ENCODE assay signal across 23 cellular contexts in the genomic region with DNA sequence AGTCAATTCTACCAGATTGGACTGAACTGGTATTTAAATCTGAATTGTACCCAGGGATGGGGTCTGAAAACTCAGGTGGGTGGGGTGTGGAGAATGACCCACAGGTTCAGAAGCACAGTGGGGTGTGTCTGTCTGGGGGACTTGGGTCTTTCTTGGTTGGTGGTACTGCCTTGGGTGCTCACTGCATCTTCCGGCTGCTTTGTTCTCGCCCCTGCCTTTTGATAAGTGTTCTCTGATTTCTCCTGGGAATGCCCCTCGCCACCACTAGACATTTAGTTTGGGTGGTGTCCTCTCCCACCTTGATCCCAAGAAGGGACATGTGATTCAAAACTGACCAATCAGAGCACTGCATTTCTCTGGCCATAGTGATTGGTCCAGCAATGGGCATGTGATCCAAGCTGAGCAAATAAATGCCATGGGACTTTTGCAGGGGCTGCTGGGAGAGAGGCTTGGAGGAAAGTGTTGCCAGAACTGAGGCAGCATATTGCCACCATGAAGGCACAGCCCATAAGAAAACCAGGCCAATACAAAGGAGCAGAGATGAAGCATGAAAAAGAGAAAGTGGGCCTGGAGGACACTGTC.
DNase-seq lines count a peak whose midpoint lies in the region; ATAC-seq, FAIRE-seq and TF ChIP-seq lines count a peak whose summit lies in the region.
"Had no signal": no experiment of that assay in that cellular context is flagged by ENCODE, and none has a peak within 500 bp of the region (broad histone marks: within the 10 kb centered on the region; RNA-seq: fewer than 3 reads in every experiment).

No MANE protein-coding gene starts in this region.

- peaks cover 6% of the 10 kb centered on the region for H3K9me3 Mint-ChIP-seq in nephron progenitor cell

- no TSS peak for BruUV-seq in K562 (replicated peaks; lab: Mats Ljungman, UMichigan)

- H3K9me3 ChIP-seq in A549 (no peaks in the 10 kb centered on the region), K562 (replicated peaks; ENCODE audit: control insufficient read depth, insufficient read depth, low read depth, low read length) (no peaks in the 10 kb centered on the region), SK-N-SH (no peaks in the 10 kb centered on the region)
- H3K9me3 ChIP-seq: HAP-1 had no signal

- FAIRE-seq in A549 (lab: Jason Lieb, UNC), result no peak
- peak; percentile 55 for FAIRE-seq in K562 (lab: Jason Lieb, UNC)
- FAIRE-seq: A204.1 had no signal

- H2AFZ ChIP-seq in K562 (ENCODE audit: low read depth, low read length), result no peak overlapping the region
- H2AFZ ChIP-seq in SK-N-SH (ENCODE audit: low read depth), result no peak overlapping the region
- H2AFZ ChIP-seq: GM23338, PC-9 had no signal

- H3K9me1 ChIP-seq in K562 (ENCODE audit: control insufficient read depth, insufficient read depth, low read length), result no peaks in the 10 kb centered on the region

- TF ChIP-seq RAD21 in A549 (conservative IDR thresholded peaks at IDR 0.05 in 1 of 2, IDR thresholded peaks at IDR 0.05 in 1 of 2), result no peak
- TF ChIP-seq RAD21 in Ishikawa (IDR thresholded peaks at IDR 0.05; ENCODE audit: low read depth), result no peak
- TF ChIP-seq RAD21 in K562 (CRISPR knock-in tag; conservative IDR thresholded peaks at IDR 0.05 in 1 of 2, IDR thresholded peaks at IDR 0.05 in 1 of 2), result no peak
- TF ChIP-seq RAD21 in SK-N-SH (IDR thresholded peaks at IDR 0.05; ENCODE audit: low read length), result no peak

- H3K4me2 ChIP-seq in A549, result no peak overlapping the region
- H3K4me2 ChIP-seq in K562 (ENCODE audit: insufficient read depth, low read length), result no peak overlapping the region
- no peak overlapping the region for H3K4me2 ChIP-seq in SK-N-SH
- H3K4me2 ChIP-seq: GM23338, PC-9 had no signal

- H3K27me3 Mint-ChIP-seq in nephron progenitor cell (ENCODE audit: low read depth, poor library complexity), result peaks cover 8% of the 10 kb centered on the region

- H3K27ac ChIP-seq in A549 (no peak overlapping the region), K562 (ENCODE audit: extremely low read depth, low read depth, low read length) (no peak overlapping the region), SK-N-SH (ENCODE audit: low read depth in 2 of 2, low read length in 1 of 2) (no peak overlapping the region)
- H3K27ac ChIP-seq: HL-60, PC-9 had no signal

- peaks cover 28% of the 10 kb centered on the region for H3K4me1 Mint-ChIP-seq in nephron progenitor cell
- H3K4me1 Mint-ChIP-seq: CD4-positive, alpha-beta memory T cell had no signal

- intact Hi-C loops in K562 (cut with micrococcal nuclease), result no loop called here

- TF ChIP-seq EP300 in A549 (IDR thresholded peaks at IDR 0.05) (no peak), Ishikawa (IDR thresholded peaks at IDR 0.05; ENCODE audit: borderline replicate concordance) (no peak), K562 (IDR thresholded peaks at IDR 0.05; ENCODE audit: low read length) (no peak), SK-N-SH (IDR thresholded peaks at IDR 0.05; ENCODE audit: borderline replicate concordance in 1 of 2, low read depth in 1 of 2, low read length in 1 of 2) (no peak)

- H3K9me2 ChIP-seq in SK-N-SH, result no peaks in the 10 kb centered on the region

- TF ChIP-seq CTCF in A549 (IDR thresholded peaks at IDR 0.05), result no peak
- no peak for TF ChIP-seq CTCF in K562 (IDR thresholded peaks at IDR 0.05 in 2 of 3, conservative IDR thresholded peaks at IDR 0.05 in 1 of 3; ENCODE audit: insufficient read depth in 2 of 3, low read depth in 1 of 3, low read length in 3 of 3)
- TF ChIP-seq CTCF in nephron progenitor cell (IDR thresholded peaks at IDR 0.05), result no peak
- no peak for TF ChIP-seq CTCF in SK-N-SH (IDR thresholded peaks at IDR 0.05)

- H3K4me3 ChIP-seq in A549, result no peak overlapping the region
- H3K4me3 ChIP-seq in K562, result no peak overlapping the region
- H3K4me3 ChIP-seq in SK-N-SH (ENCODE audit: low read depth in 2 of 2, low read length in 1 of 2), result no peak overlapping the region
- H3K4me3 ChIP-seq: GM23338, HAP-1, PC-9 had no signal

- no peaks in the 10 kb centered on the region for H3K4me1 ChIP-seq in A549
- H3K4me1 ChIP-seq in K562 (replicated peaks in 1 of 2; ENCODE audit: control insufficient read depth in 2 of 2, insufficient read depth in 2 of 2, low read length in 2 of 2), result no peaks in the 10 kb centered on the region
- H3K4me1 ChIP-seq in SK-N-SH (ENCODE audit: control insufficient read depth in 1 of 2, insufficient read depth in 2 of 2, low read depth in 1 of 2, low read length in 1 of 2), result peaks cover 0 to 44% of the 10 kb centered on the region in 2 experiments; a peak in 1 of 4 replicates
- H3K4me1 ChIP-seq: HAP-1 had no signal

- CTCF ChIA-PET in A549 (lab: Yijun Ruan, JAX) (no interaction called here), K562 (lab: Yijun Ruan, JAX; ENCODE audit: low intra/inter-chr PET ratio) (no interaction called here), SK-N-SH (lab: Yijun Ruan, JAX) (no interaction called here)

- H3K27me3 ChIP-seq in K562 (ENCODE audit: control insufficient read depth in 2 of 2, insufficient read depth in 2 of 2, low read length in 2 of 2), result peaks cover 21 to 46% of the 10 kb centered on the region in 2 experiments; a peak in 4 of 5 replicates
- H3K27me3 ChIP-seq in SK-N-SH (ENCODE audit: insufficient read depth), result no peaks in the 10 kb centered on the region

- POLR2A ChIA-PET in A549 (lab: Yijun Ruan, JAX) (no interaction called here), K562 (lab: Yijun Ruan, JAX) (no interaction called here), SK-N-SH (lab: Yijun Ruan, JAX) (no interaction called here)

- H3K36me3 ChIP-seq in K562 (ENCODE audit: control insufficient read depth, insufficient read depth, low read length) (no peaks in the 10 kb centered on the region), SK-N-SH (replicated peaks in 1 of 2; ENCODE audit: control insufficient read depth in 1 of 2, insufficient read depth in 2 of 2, low read length in 1 of 2) (no peaks in the 10 kb centered on the region)
- H3K36me3 ChIP-seq: HAP-1 had no signal

- H4K20me1 ChIP-seq in K562 (replicated peaks; ENCODE audit: control insufficient read depth, insufficient read depth, low read length) (0 out of 2 replicates have a peak, but pooled peaks cover 3% of the 10 kb centered on the region), SK-N-SH (ENCODE audit: insufficient read depth) (no peaks in the 10 kb centered on the region)

- 60% methylated on average over 3 of the region's 3 CpGs for WGBS in A549 (ENCODE audit: missing lambda C conversion rate)
- WGBS in K562 (ENCODE audit: insufficient coverage, low coverage, missing lambda C conversion rate), result 7% methylated on average over 3 of the region's 3 CpGs
- 42% methylated on average over 2 of the region's 3 CpGs for WGBS in SK-N-SH (ENCODE audit: low lambda C conversion rate)

- H3K9ac ChIP-seq in K562 (ENCODE audit: insufficient read depth in 1 of 2, low read depth in 2 of 2, low read length in 2 of 2), result no peak overlapping the region
- no peak overlapping the region for H3K9ac ChIP-seq in SK-N-SH

- no peaks in the 10 kb centered on the region for H3F3A ChIP-seq in SK-N-SH (replicated peaks; ENCODE audit: insufficient read depth)

- TF ChIP-seq POLR2A in A549 (IDR thresholded peaks at IDR 0.05; ENCODE audit: low read length) (no peak), K562 (conservative IDR thresholded peaks at IDR 0.05) (no peak)

- ATAC-seq in A549 (no peak), K562 (peak; percentile 63)
- ATAC-seq: GM23338, SK-N-SH treated with all-trans-retinoic acid at 6 μM for 48 hours had no signal

- H3K79me2 ChIP-seq in K562 (ENCODE audit: control insufficient read depth, insufficient read depth, low read length), result no peaks in the 10 kb centered on the region
- no peaks in the 10 kb centered on the region for H3K79me2 ChIP-seq in SK-N-SH (ENCODE audit: insufficient read depth)

- in situ Hi-C loops in K562 (cut with MboI), result no loop called here

- no peak for DNase-seq in A549 (ENCODE audit: low read depth in 1 of 2, low spot score in 1 of 2)
- peak in 3 of 4 experiments; percentile 65 to 74 (median 72) for DNase-seq in K562 (ENCODE audit: extremely low read depth in 1 of 4, low spot score in 3 of 4)
- DNase-seq in nephron progenitor cell, result no peak
- no peak for DNase-seq in NCI-H524 treated with DMSO at 0.1 percent for 48 hours (lab: John Stamatoyannopoulos, UW)
- DNase-seq in SHP77 treated with DMSO at 0.1 percent for 48 hours (lab: John Stamatoyannopoulos, UW), result no peak
- DNase-seq in SK-N-SH, result no peak
- DNase-seq: C1 segment of cervical spinal cord; CD4-positive, alpha-beta memory T cell; DMS53; MV-4-11; NCI-H146; NCI-H1930; NCI-H2107; NCI-H524; NCI-H774; NK-92 treated with Interleukin-12 subunit alpha and Interleukin-12 subunit beta, amount 100 ng/mL, for 24 hours; PC-9 had no signal

- H3K27ac Mint-ChIP-seq in nephron progenitor cell, result peak overlapping the region; percentile 58
- H3K27ac Mint-ChIP-seq: CD4-positive, alpha-beta memory T cell; GM23338 had no signal

- no peaks in the 10 kb centered on the region for H3K36me3 Mint-ChIP-seq in nephron progenitor cell (ENCODE audit: low read depth)
- H3K36me3 Mint-ChIP-seq: CD4-positive, alpha-beta memory T cell had no signal

- H3K4me3 Mint-ChIP-seq in nephron progenitor cell, result no peak overlapping the region
- H3K4me3 Mint-ChIP-seq: CD4-positive, alpha-beta memory T cell; GM23338 had no signal

TF ChIP-seq in Ishikawa, 13 proteins besides CTCF, POLR2A, EP300 and RAD21:
- TF ChIP-seq, protein P1, sequence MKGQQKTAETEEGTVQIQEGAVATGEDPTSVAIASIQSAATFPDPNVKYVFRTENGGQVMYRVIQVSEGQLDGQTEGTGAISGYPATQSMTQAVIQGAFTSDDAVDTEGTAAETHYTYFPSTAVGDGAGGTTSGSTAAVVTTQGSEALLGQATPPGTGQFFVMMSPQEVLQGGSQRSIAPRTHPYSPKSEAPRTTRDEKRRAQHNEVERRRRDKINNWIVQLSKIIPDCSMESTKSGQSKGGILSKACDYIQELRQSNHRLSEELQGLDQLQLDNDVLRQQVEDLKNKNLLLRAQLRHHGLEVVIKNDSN (IDR thresholded peaks at IDR 0.05), result peak; percentile 73
- TF ChIP-seq EGR1 (IDR thresholded peaks at IDR 0.05), result no peak

TF ChIP-seq in K562, 482 proteins besides CTCF, POLR2A, EP300 and RAD21 (continues in another document):
- 0 out of 2 replicates have a peak, but pooled peaks have one; percentile 9 for TF ChIP-seq CBFA2T2 (conservative IDR thresholded peaks at IDR 0.05)

TF ChIP-seq in SK-N-SH, 30 proteins besides CTCF, POLR2A, EP300 and RAD21 (continues in another document):
- TF ChIP-seq, protein P2, sequence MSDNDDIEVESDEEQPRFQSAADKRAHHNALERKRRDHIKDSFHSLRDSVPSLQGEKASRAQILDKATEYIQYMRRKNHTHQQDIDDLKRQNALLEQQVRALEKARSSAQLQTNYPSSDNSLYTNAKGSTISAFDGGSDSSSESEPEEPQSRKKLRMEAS (IDR thresholded peaks at IDR 0.05; ENCODE audit: low read depth), result no peak
- TF ChIP-seq TEAD4 (IDR thresholded peaks at IDR 0.05; ENCODE audit: borderline replicate concordance, insufficient read depth) (no peak), FOXJ3 (CRISPR knock-in tag; IDR thresholded peaks at IDR 0.05) (no peak)
- TF ChIP-seq, protein P1 (IDR thresholded peaks at IDR 0.05; ENCODE audit: borderline replicate concordance, low read depth), result no peak

Comparison
In these comparisons a context has a peak if more than half of its experiments do, and no peak if none do; other contexts are left out.
1. DNase-seq: peak in K562 (3 of 4); none in A549 (0 of 2), nephron progenitor cell (single experiment), NCI-H524 treated with DMSO at 0.1 percent for 48 hours (single experiment), SHP77 treated with DMSO at 0.1 percent for 48 hours (single experiment) and SK-N-SH (single experiment).